In genomic region chr3:194685723-194686413, GRCh38 we compare ENCODE assay signal across 8 cellular contexts. TPM values are rescaled to one million over a fixed set of nuclear protein-coding genes. Genes with fewer than 3 reads are reported as not detected.
DNase-seq lines count a peak whose midpoint lies in the region; ATAC-seq and TF ChIP-seq lines count a peak whose summit lies in the region.

Gene FAM43A, plus strand, starts transcription at chr3:194685883. Its CDS starts 944 bp downstream, at chr3:194686827.

- H3K27me3 ChIP-seq in BLaER1 treated with 17β-estradiol and CSF1 and Interleukin-3, amounts not matched to agents 10 nM and 100 nM = no peaks in the 10 kb centered on the region
- H3K27me3 ChIP-seq in naive thymus-derived CD4-positive, alpha-beta T cell (ENCODE audit: control insufficient read depth in 2 of 2, insufficient read depth in 2 of 2, low read length in 2 of 2) = no peaks in the 10 kb centered on the region

- peak within 1 kb of the TSS; percentile 73 to 93 (median 90) for H3K9ac ChIP-seq in BLaER1 treated with 17β-estradiol and CSF1 and Interleukin-3, amounts not matched to agents 10 nM and 100 nM

- CTCF ChIA-PET in naive thymus-derived CD4-positive, alpha-beta T cell (lab: Charles Lee) = interaction anchor here (0.7 to 2.9 kb wide), 6 partner anchors 10 to 498 kb away, joined by 3 to 22 read pairs (median 4); partner anchors contain the start of gene LSG1

- peaks cover 0 to 36% (median 12%) of the 10 kb centered on the region in 11 experiments; a peak in 12 of 22 replicates for H3K36me3 ChIP-seq in BLaER1 treated with 17β-estradiol and CSF1 and Interleukin-3, amounts not matched to agents 10 nM and 100 nM
- H3K36me3 ChIP-seq in naive thymus-derived CD4-positive, alpha-beta T cell (ENCODE audit: control insufficient read depth in 2 of 3, insufficient read depth in 3 of 3, low read length in 3 of 3) = no peaks in the 10 kb centered on the region

- peaks cover 48% of the 10 kb centered on the region for H3K27me3 Mint-ChIP-seq in activated T-helper 2 cell treated with anti-CD3 and anti-CD28 coated beads, Interferon-gamma antibody, Interleukin-2, Interleukin-4, amounts not matched to agents 10 μg/mL and 5 μg/mL and 100 μg/mL, durations not matched to agents 14 hours and 24 hours and 36 hours (ENCODE audit: low read depth)
- H3K27me3 Mint-ChIP-seq in naive thymus-derived CD4-positive, alpha-beta T cell = peaks cover 0 to 56% (median 5%) of the 10 kb centered on the region in 5 donors
- no peaks in the 10 kb centered on the region for H3K27me3 Mint-ChIP-seq in stimulated activated memory B cell treated with anti-CD40 and anti-IgM and Interleukin-4, amounts not matched to agents 10 μg/mL and 1 μg/mL and 100 μg/mL, for 72 hours

- DNase-seq in KG1 (lab: John Stamatoyannopoulos, UW) (peak; percentile 76), RPMI8226 (peak; percentile 87), fibroblast of mammary gland (ENCODE audit: low read depth) (peak; percentile 91)
- DNase-seq in activated T-helper 2 cell treated with anti-CD3 and anti-CD28 coated beads, Interferon-gamma antibody, Interleukin-2, Interleukin-4, amounts not matched to agents 10 μg/mL and 5 μg/mL and 100 μg/mL, durations not matched to agents 14 hours and 24 hours and 36 hours (ENCODE audit: low spot score) = peak; percentile 71
- DNase-seq in naive thymus-derived CD4-positive, alpha-beta T cell = peak in 8 of 9 donors; percentile 37 to 77 (median 50)

- H3K27ac ChIP-seq in BLaER1 treated with 17β-estradiol and CSF1 and Interleukin-3, amounts not matched to agents 10 nM and 100 nM = peak within 1 kb of the TSS in 10 of 11 experiments; percentile 59 to 88 (median 86); a peak in 21 of 22 replicates
- H3K27ac ChIP-seq in naive thymus-derived CD4-positive, alpha-beta T cell (ENCODE audit: low read depth, low read length) = peak within 1 kb of the TSS; percentile 51

- H3K9me3 ChIP-seq in BLaER1 treated with 17β-estradiol and CSF1 and Interleukin-3, amounts not matched to agents 10 nM and 100 nM (replicated peaks in 1 of 11) = no peaks in the 10 kb centered on the region; a peak in 1 of 22 replicates
- no peaks in the 10 kb centered on the region for H3K9me3 ChIP-seq in naive thymus-derived CD4-positive, alpha-beta T cell (ENCODE audit: control insufficient read depth in 2 of 3, low read length in 3 of 3)

- peak within 1 kb of the TSS; percentile 69 to 97 (median 89) for H3K4me3 ChIP-seq in BLaER1 treated with 17β-estradiol and CSF1 and Interleukin-3, amounts not matched to agents 10 nM and 100 nM
- peak within 1 kb of the TSS; percentile 61 for H3K4me3 ChIP-seq in fibroblast of mammary gland (ENCODE audit: control insufficient read depth, low read depth, low read length)
- H3K4me3 ChIP-seq in naive thymus-derived CD4-positive, alpha-beta T cell (ENCODE audit: low read length) = peak within 1 kb of the TSS; percentile 68

- peak within 1 kb of the TSS; percentile 89 for H3K4me3 Mint-ChIP-seq in activated T-helper 2 cell treated with anti-CD3 and anti-CD28 coated beads, Interferon-gamma antibody, Interleukin-2, Interleukin-4, amounts not matched to agents 10 μg/mL and 5 μg/mL and 100 μg/mL, durations not matched to agents 14 hours and 24 hours and 36 hours (ENCODE audit: low read depth)
- H3K4me3 Mint-ChIP-seq in naive thymus-derived CD4-positive, alpha-beta T cell = peak within 1 kb of the TSS; percentile 81 to 98 (median 92)
- H3K4me3 Mint-ChIP-seq in stimulated activated memory B cell treated with anti-CD40 and anti-IgM and Interleukin-4, amounts not matched to agents 10 μg/mL and 1 μg/mL and 100 μg/mL, for 72 hours = peak within 1 kb of the TSS; percentile 98

- H3K4me1 Mint-ChIP-seq in activated T-helper 2 cell treated with anti-CD3 and anti-CD28 coated beads, Interferon-gamma antibody, Interleukin-2, Interleukin-4, amounts not matched to agents 10 μg/mL and 5 μg/mL and 100 μg/mL, durations not matched to agents 14 hours and 24 hours and 36 hours (ENCODE audit: low read depth) = peaks cover 44% of the 10 kb centered on the region
- peaks cover 24 to 57% (median 46%) of the 10 kb centered on the region in 7 donors for H3K4me1 Mint-ChIP-seq in naive thymus-derived CD4-positive, alpha-beta T cell
- peaks cover 68% of the 10 kb centered on the region for H3K4me1 Mint-ChIP-seq in stimulated activated memory B cell treated with anti-CD40 and anti-IgM and Interleukin-4, amounts not matched to agents 10 μg/mL and 1 μg/mL and 100 μg/mL, for 72 hours

- peak within 1 kb of the TSS; percentile 90 to 100 (median 98) for H3K4me2 ChIP-seq in BLaER1 treated with 17β-estradiol and CSF1 and Interleukin-3, amounts not matched to agents 10 nM and 100 nM

- POLR2A ChIA-PET in naive thymus-derived CD4-positive, alpha-beta T cell (lab: Charles Lee) = interaction anchor here (1.0 to 5.0 kb wide), 4 partner anchors 11 to 575 kb away, joined by 3 to 69 read pairs (median 4); partner anchors contain the start of gene LSG1

- H3K36me3 Mint-ChIP-seq in activated T-helper 2 cell treated with anti-CD3 and anti-CD28 coated beads, Interferon-gamma antibody, Interleukin-2, Interleukin-4, amounts not matched to agents 10 μg/mL and 5 μg/mL and 100 μg/mL, durations not matched to agents 14 hours and 24 hours and 36 hours (ENCODE audit: low read depth) = peaks cover 3% of the 10 kb centered on the region
- H3K36me3 Mint-ChIP-seq in naive thymus-derived CD4-positive, alpha-beta T cell = no peaks in the 10 kb centered on the region
- peaks cover 4% of the 10 kb centered on the region for H3K36me3 Mint-ChIP-seq in stimulated activated memory B cell treated with anti-CD40 and anti-IgM and Interleukin-4, amounts not matched to agents 10 μg/mL and 1 μg/mL and 100 μg/mL, for 72 hours

- peak; percentile 47 for ATAC-seq in GM19395 (IDR thresholded peaks at IDR 0.05; ENCODE audit: unreplicated experiment)
- peak; percentile 65 for ATAC-seq in naive thymus-derived CD4-positive, alpha-beta T cell
- peak; percentile 80 for ATAC-seq in stimulated activated memory B cell treated with anti-CD40 and anti-IgM and Interleukin-4, amounts not matched to agents 10 μg/mL and 1 μg/mL and 100 μg/mL, for 72 hours

- H3K9me3 Mint-ChIP-seq in activated T-helper 2 cell treated with anti-CD3 and anti-CD28 coated beads, Interferon-gamma antibody, Interleukin-2, Interleukin-4, amounts not matched to agents 10 μg/mL and 5 μg/mL and 100 μg/mL, durations not matched to agents 14 hours and 24 hours and 36 hours = no peaks in the 10 kb centered on the region
- H3K9me3 Mint-ChIP-seq in naive thymus-derived CD4-positive, alpha-beta T cell = peaks cover 0 to 2% (median 0%) of the 10 kb centered on the region in 11 donors
- H3K9me3 Mint-ChIP-seq in stimulated activated memory B cell treated with anti-CD40 and anti-IgM and Interleukin-4, amounts not matched to agents 10 μg/mL and 1 μg/mL and 100 μg/mL, for 72 hours = no peaks in the 10 kb centered on the region

- TF ChIP-seq CTCF in fibroblast of mammary gland (conservative IDR thresholded peaks at IDR 0.05; ENCODE audit: control insufficient read depth, insufficient read depth, low read depth, low read length) = no peak

- H3K27ac Mint-ChIP-seq in activated T-helper 2 cell treated with anti-CD3 and anti-CD28 coated beads, Interferon-gamma antibody, Interleukin-2, Interleukin-4, amounts not matched to agents 10 μg/mL and 5 μg/mL and 100 μg/mL, durations not matched to agents 14 hours and 24 hours and 36 hours = peak within 1 kb of the TSS; percentile 20
- peak within 1 kb of the TSS in 7 of 9 donors; percentile 16 to 82 (median 67) for H3K27ac Mint-ChIP-seq in naive thymus-derived CD4-positive, alpha-beta T cell
- peak within 1 kb of the TSS; percentile 88 for H3K27ac Mint-ChIP-seq in stimulated activated memory B cell treated with anti-CD40 and anti-IgM and Interleukin-4, amounts not matched to agents 10 μg/mL and 1 μg/mL and 100 μg/mL, for 72 hours

- intact Hi-C loops in activated T-helper 2 cell treated with anti-CD3 and anti-CD28 coated beads, Interferon-gamma antibody, Interleukin-2, Interleukin-4, amounts not matched to agents 10 μg/mL and 5 μg/mL and 100 μg/mL, durations not matched to agents 14 hours and 24 hours and 36 hours (cut with micrococcal nuclease) = loop anchor here (1.0 to 10.0 kb wide), 7 partner anchors 11 to 829 kb away; partner anchors contain the start of genes ACAP2 and GP5
- intact Hi-C loops in naive thymus-derived CD4-positive, alpha-beta T cell (cut with micrococcal nuclease) = loop anchor here (1.0 to 5.0 kb wide), 8 partner anchors 13 to 756 kb away; partner anchors contain the start of genes LSG1 (in 2 of the 2), ACAP2 (in 1 of the 2) and HES1 (in 1 of the 2)

- H4K20me1 ChIP-seq in BLaER1 treated with 17β-estradiol and CSF1 and Interleukin-3, amounts not matched to agents 10 nM and 100 nM = peaks cover 0 to 47% (median 39%) of the 10 kb centered on the region in 11 experiments; a peak in 18 of 22 replicates

- peaks cover 52 to 76% (median 63%) of the 10 kb centered on the region in 10 experiments for H3K4me1 ChIP-seq in BLaER1 treated with 17β-estradiol and CSF1 and Interleukin-3, amounts not matched to agents 10 nM and 100 nM
- H3K4me1 ChIP-seq in naive thymus-derived CD4-positive, alpha-beta T cell (ENCODE audit: control insufficient read depth in 2 of 2, insufficient read depth in 2 of 2, low read length in 2 of 2) = peaks cover 19 to 26% of the 10 kb centered on the region in 2 donors

RNA-seq across cellular contexts. Expression of gene FAM43A, which starts in this region (rescaled TPM):
- total RNA-seq in activated T-helper 2 cell treated with anti-CD3 and anti-CD28 coated beads, Interferon-gamma antibody, Interleukin-2, Interleukin-4, amounts not matched to agents 10 μg/mL and 5 μg/mL and 100 μg/mL, durations not matched to agents 14 hours and 24 hours and 36 hours = 6.9 and 7.0 TPM in 2 replicates
- total RNA-seq in naive thymus-derived CD4-positive, alpha-beta T cell = 1 to 10 TPM; 1.8 to 5.2 (median 3.5) TPM
- polyA plus RNA-seq in naive thymus-derived CD4-positive, alpha-beta T cell = 1 to 10 TPM; 1.3 to 3.5 TPM

Comparison
In these comparisons a context has a peak if more than half of its experiments do, and no peak if none do; other contexts are left out.
1. Peak in every context shown above with its lines: DNase-seq, ATAC-seq, H3K4me3 ChIP-seq and H3K27ac ChIP-seq.
2. H3K27ac Mint-ChIP-seq: peak in every context shown above with its lines; median percentile 88 in stimulated activated memory B cell treated with anti-CD40 and anti-IgM and Interleukin-4, amounts not matched to agents 10 μg/mL and 1 μg/mL and 100 μg/mL, for 72 hours; 67 in naive thymus-derived CD4-positive, alpha-beta T cell; 20 in activated T-helper 2 cell treated with anti-CD3 and anti-CD28 coated beads, Interferon-gamma antibody, Interleukin-2, Interleukin-4, amounts not matched to agents 10 μg/mL and 5 μg/mL and 100 μg/mL, durations not matched to agents 14 hours and 24 hours and 36 hours.